ENCODE assay signal across 1 cellular context in the genomic region with DNA sequence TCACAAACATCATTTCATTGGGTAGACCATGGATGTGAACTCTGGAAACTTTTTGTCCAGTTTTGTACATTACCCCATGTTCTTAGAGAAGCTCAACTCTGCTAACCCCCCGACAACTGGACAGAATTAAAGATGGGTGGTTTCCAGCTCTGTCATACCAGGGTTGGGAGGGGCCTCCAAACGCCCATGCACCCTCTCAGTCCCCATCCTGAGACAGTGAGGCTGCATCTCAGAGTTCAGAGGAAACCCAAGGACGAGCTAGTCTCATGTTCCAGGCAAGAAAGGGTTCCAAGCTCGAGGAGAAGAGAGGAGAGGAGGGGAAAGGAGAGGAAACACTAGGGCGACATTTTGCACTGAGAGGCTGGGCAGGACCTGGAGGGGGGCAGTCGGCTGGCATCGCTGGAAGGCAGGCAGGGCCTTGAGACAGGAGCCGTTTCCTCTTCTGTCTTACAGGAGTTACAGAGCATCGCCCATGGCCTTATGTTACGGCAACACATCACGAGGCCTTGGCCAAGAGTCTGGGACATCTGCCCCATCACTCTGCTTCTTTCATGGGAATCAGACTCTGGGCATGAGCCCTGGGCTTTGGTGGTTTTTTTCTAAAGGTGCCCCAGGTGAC.
TF ChIP-seq lines count a peak whose summit lies in the region.

No MANE protein-coding gene starts in this region.

TF ChIP-seq in GM12878, 131 proteins besides CTCF, POLR2A, EP300 and RAD21 (continued from another document):
- TF ChIP-seq POLR2AphosphoS5 (IDR thresholded peaks at IDR 0.05; ENCODE audit: low read length) (peak; percentile 47; the same call in 1 of the 2 replicates), JUNB (IDR thresholded peaks at IDR 0.05) (peak; percentile 6; the same call in 1 of the 2 replicates), TCF12 (IDR thresholded peaks at IDR 0.05; ENCODE audit: low read depth, low read length) (0 out of 2 replicates have a peak, but pooled peaks have one; percentile 9), CHD4 (IDR thresholded peaks at IDR 0.05) (no peak)
